Comparison of ENCODE assay signal across 9 cellular contexts in genomic region chr1:43171876-43172531, GRCh38. TPM values are rescaled to one million over a fixed set of nuclear protein-coding genes. Genes with fewer than 3 reads are reported as not detected.
DNase-seq lines count a peak whose midpoint lies in the region; ATAC-seq, FAIRE-seq and TF ChIP-seq lines count a peak whose summit lies in the region.
"Had no signal": no experiment of that assay in that cellular context is flagged by ENCODE, and none has a peak within 500 bp of the region (broad histone marks: within the 10 kb centered on the region; RNA-seq: fewer than 3 reads in every experiment).

TSS of gene CFAP57 (plus strand) at chr1:43172330. CDS start at chr1:43172754, 424 bp downstream.
TSS of gene EBNA1BP2 (minus strand) at chr1:43172290. CDS start at chr1:43172118, 172 bp downstream.

- H4K20me1 ChIP-seq in GM12878 (ENCODE audit: control insufficient read depth, insufficient read depth): no peaks in the 10 kb centered on the region

- intact Hi-C loops in GM12878 (cut with micrococcal nuclease; ENCODE audit: unreplicated experiment) (no loop called here), sciatic nerve (cut with DNase I) (no loop called here)

- peak within 1 kb of the TSS; percentile 90 for H3K4me3 ChIP-seq in GM12878

- TSS peak; percentile 66 for BruUV-seq in GM12878 (replicated peaks; lab: Mats Ljungman, UMichigan)

- in situ Hi-C loops in GM12878 (cut with MboI): no loop called here

- TF ChIP-seq RAD21 in GM12878 (IDR thresholded peaks at IDR 0.05; ENCODE audit: insufficient read depth, low read depth, low read length): no peak

- H3K27me3 ChIP-seq in GM12878 (replicated peaks in 1 of 2; ENCODE audit: control insufficient read depth in 2 of 2, insufficient read depth in 2 of 2, low read length in 1 of 2): no peaks in the 10 kb centered on the region; a peak in 1 of 4 replicates

- TF ChIP-seq CTCF in 22Rv1 (IDR thresholded peaks at IDR 0.05) (no peak), GM12878 (IDR thresholded peaks at IDR 0.05 in 2 of 3, conservative IDR thresholded peaks at IDR 0.05 in 1 of 3; ENCODE audit: control insufficient read depth in 2 of 3, extremely low read depth in 1 of 3, insufficient read depth in 1 of 3, low read depth in 3 of 3, low read length in 3 of 3) (no peak)

- peak within 1 kb of the TSS; percentile 99 for H2AFZ ChIP-seq in GM12878 (ENCODE audit: control insufficient read depth, low read depth, low read length)

- CTCF ChIA-PET in GM12878 (lab: Yijun Ruan, JAX): interaction anchor here (0.7 to 2.0 kb wide), 6 partner anchors 49 to 242 kb away, joined by 3 to 11 read pairs (median 3); no protein-coding TSS in a partner anchor

- peak within 1 kb of the TSS; percentile 53 for H3K4me2 ChIP-seq in GM12878 (ENCODE audit: control insufficient read depth, insufficient read depth)

- POLR2A ChIA-PET in GM12878 (lab: Charles Lee): interaction anchor here (0.6 to 1.2 kb wide), 3 partner anchors 219 to 405 kb away, joined by 3 to 4 read pairs (median 3); partner anchors contain the start of genes C1orf50 and P3H1

- H3K79me2 ChIP-seq in GM12878 (ENCODE audit: control insufficient read depth, insufficient read depth, low read length): peaks cover 23% of the 10 kb centered on the region

- peak within 1 kb of the TSS; percentile 87 for H3K9ac ChIP-seq in GM12878 (ENCODE audit: control insufficient read depth, insufficient read depth, low read length)

- under 1% methylated on average over 45 of the region's 45 CpGs for WGBS in GM12878 (ENCODE audit: insufficient coverage, insufficient replicate concordance, low lambda C conversion rate, missing lambda C conversion rate)

- TF ChIP-seq EP300 in GM12878 (IDR thresholded peaks at IDR 0.05; ENCODE audit: borderline replicate concordance in 1 of 2, control insufficient read depth in 1 of 2, low read depth in 2 of 2, low read length in 2 of 2): no peak

- peak; percentile 86 for ATAC-seq in GM18520 (IDR thresholded peaks at IDR 0.05; ENCODE audit: unreplicated experiment)
- ATAC-seq in HG03045 (IDR thresholded peaks at IDR 0.05; ENCODE audit: unreplicated experiment): peak; percentile 91
- ATAC-seq in GM12878: peak; percentile 95
- ATAC-seq in sciatic nerve: peak; percentile 96

- H3K36me3 ChIP-seq in GM12878 (ENCODE audit: control insufficient read depth in 2 of 2, insufficient read depth in 2 of 2, low read length in 1 of 2): peaks cover 0 to 20% of the 10 kb centered on the region in 2 experiments; a peak in 2 of 4 replicates

- FAIRE-seq in GM12878 (lab: Jason Lieb, UNC): peak; percentile 94
- FAIRE-seq: A204.1 had no signal

- DNase-seq in NCI-H2081 (lab: John Stamatoyannopoulos, UW) (peak; percentile 93 to 96), T1000 (lab: John Stamatoyannopoulos, UW) (peak; percentile 87), GM12878 (ENCODE audit: low read depth, low spot score) (peak; percentile 91), iPS DF 4.7 (ENCODE audit: extremely low read depth, low spot score) (peak; percentile 89), sciatic nerve (ENCODE audit: low spot score) (peak; percentile 92)

- SMC1A ChIA-PET in GM12878 (lab: Charles Lee; ENCODE audit: uncharacterized antibody, unreplicated experiment): interaction anchor here (1.2 kb wide), 1 partner anchor 55 kb away, joined by 4 read pairs; no protein-coding TSS in a partner anchor

- no peaks in the 10 kb centered on the region for H3K9me3 ChIP-seq in GM12878 (replicated peaks; ENCODE audit: control insufficient read depth, insufficient read depth, low read length)

- peak; percentile 91 for TF ChIP-seq POLR2A in GM12878 (IDR thresholded peaks at IDR 0.05; ENCODE audit: low read depth, low read length)

- peak within 1 kb of the TSS; percentile 42 for H3K27ac ChIP-seq in 22Rv1
- peak within 1 kb of the TSS; percentile 74 for H3K27ac ChIP-seq in GM12878 (ENCODE audit: control insufficient read depth, insufficient read depth)

- RAD21 ChIA-PET in GM12878 (lab: Charles Lee; ENCODE audit: unreplicated experiment): interaction anchor here (1.1 kb wide), 1 partner anchor 22 kb away, joined by 3 read pairs; no protein-coding TSS in a partner anchor

- H3K4me1 ChIP-seq in GM12878 (ENCODE audit: control insufficient read depth, insufficient read depth, low read length): peaks cover 5% of the 10 kb centered on the region; the same call in 1 of the 2 replicates

TF ChIP-seq in GM12878, 131 proteins besides CTCF, POLR2A, EP300 and RAD21 (continues in another document):
- TF ChIP-seq SPI1 (IDR thresholded peaks at IDR 0.05; ENCODE audit: borderline replicate concordance, insufficient read depth, low read depth, low read length) (peak; percentile 68), KDM1A (IDR thresholded peaks at IDR 0.05; ENCODE audit: borderline replicate concordance) (no peak), STAT1 (conservative IDR thresholded peaks at IDR 0.05) (0 out of 2 replicates have a peak, but pooled peaks have one; percentile 56), RFX5 (IDR thresholded peaks at IDR 0.05; ENCODE audit: low read depth, low read length) (peak; percentile 41; the same call in 1 of the 2 replicates), POU2F2 (IDR thresholded peaks at IDR 0.05; ENCODE audit: borderline replicate concordance, low read depth, low read length) (no peak), EGR1 (IDR thresholded peaks at IDR 0.05; ENCODE audit: borderline replicate concordance in 1 of 2, low read depth in 2 of 2, low read length in 2 of 2) (peak; percentile 9 to 84), CBFB (IDR thresholded peaks at IDR 0.05; ENCODE audit: low read depth) (0 out of 2 replicates have a peak, but pooled peaks have one; percentile 26), CHD1 (IDR thresholded peaks at IDR 0.05; ENCODE audit: low read depth, low read length) (no peak), GABPA (IDR thresholded peaks at IDR 0.05; ENCODE audit: low read depth) (peak; percentile 94), MTA3 (IDR thresholded peaks at IDR 0.05; ENCODE audit: borderline replicate concordance, low read length) (no peak), NKRF (conservative IDR thresholded peaks at IDR 0.05) (peak; percentile 98), FOXM1 (IDR thresholded peaks at IDR 0.05; ENCODE audit: low read depth, low read length) (no peak), NFIC (IDR thresholded peaks at IDR 0.05; ENCODE audit: low read depth, low read length) (no peak), MYB (IDR thresholded peaks at IDR 0.05; ENCODE audit: borderline replicate concordance, low read depth, low read length) (no peak), SMARCA5 (IDR thresholded peaks at IDR 0.05) (no peak), KAT2A (conservative IDR thresholded peaks at IDR 0.05; ENCODE audit: control insufficient read depth, low read depth, low read length) (no peak)

RNA-seq across cellular contexts. Expression of gene CFAP57, which starts in this region (rescaled TPM):
- 11.4 and 13.2 TPM in 2 replicates for total RNA-seq in GM12878 (2013; cell fraction: nucleolus; rRNA removed)
- total RNA-seq in GM12878 (2014; rRNA removed): 0.54 and 0.56 TPM in 2 replicates
- total RNA-seq in GM12878 (2014; rRNA removed; fragmentation: Illumina TruSeq; extraction: Trizol): 0.88 and 1.4 TPM in 2 replicates
- total RNA-seq in GM12878 (2021): 0.77 and 1.2 TPM in 2 replicates
- 1.9 TPM for polyA plus RNA-seq in GM12878 (2011; ENCODE audit: low read depth)
- polyA plus RNA-seq in GM12878 (2011; rRNA removed): 4.8 and 6.2 TPM in 2 replicates
- 2.8 and 3.3 TPM in 2 replicates for polyA plus RNA-seq in GM12878 (2011; cell fraction: cytosol; rRNA removed)
- 6.6 and 8.4 TPM in 2 replicates for polyA plus RNA-seq in GM12878 (2011; cell fraction: nucleus; rRNA removed)
- 2.2 and 3.0 TPM in 2 replicates for polyA plus RNA-seq in GM12878 (2012)
- polyA plus RNA-seq in GM12878 (2014; fragmentation: Illumina TruSeq; extraction: Trizol): 1.3 and 1.6 TPM in 2 replicates
- under 1 TPM; 0.45 to 0.60 TPM for polyA plus RNA-seq in GM12878 (2014; fragmentation: Nextera tagmentation; extraction: Ambion mirVana)
- polyA plus RNA-seq in GM12878 (2014; rRNA removed): 1.0 and 1.3 TPM in 2 replicates
- polyA plus RNA-seq in GM12878 (2016; fragmentation: Nextera tagmentation; extraction: Ambion mirVana): 1 to 10 TPM; 1.8 to 2.1 TPM
- 5.2 and 6.4 TPM in 2 replicates for polyA minus RNA-seq in GM12878 (2011; rRNA and poly(A)+ RNA removed)
- polyA minus RNA-seq in GM12878 (2011; cell fraction: cytosol; rRNA and poly(A)+ RNA removed): 1.2 and 1.9 TPM in 2 replicates
- 3.0 and 4.8 TPM in 2 replicates for polyA minus RNA-seq in GM12878 (2011; cell fraction: nucleus; rRNA and poly(A)+ RNA removed)
- total RNA-seq in sciatic nerve: 0.31 TPM

RNA-seq across cellular contexts. Expression of gene EBNA1BP2, which starts in this region (rescaled TPM):
- 40.5 and 43.0 TPM in 2 replicates for total RNA-seq in GM12878 (2013; cell fraction: nucleolus; rRNA removed)
- total RNA-seq in GM12878 (2014; rRNA removed) (132 and 135 TPM in 2 replicates), GM12878 (2014; rRNA removed; fragmentation: Illumina TruSeq; extraction: Trizol) (142 and 156 TPM in 2 replicates), GM12878 (2021) (97.7 and 104 TPM in 2 replicates), sciatic nerve (32.7 TPM)
- polyA plus RNA-seq in GM12878 (2011; ENCODE audit: low read depth): 34.1 TPM
- polyA plus RNA-seq in GM12878 (2011; rRNA removed) (66.8 and 71.9 TPM in 2 replicates), GM12878 (2014; fragmentation: Illumina TruSeq; extraction: Trizol) (171 and 173 TPM in 2 replicates), GM12878 (2014; fragmentation: Nextera tagmentation; extraction: Ambion mirVana) (100 to 1,000 TPM in 1 of 2 experiments, 10 to 100 TPM in 1; 57.5 to 114 TPM), GM12878 (2014; rRNA removed) (121 and 131 TPM in 2 replicates), GM12878 (2016; fragmentation: Nextera tagmentation; extraction: Ambion mirVana) (100 to 1,000 TPM; 275 TPM)
- polyA plus RNA-seq in GM12878 (2011; cell fraction: cytosol; rRNA removed): 55.4 and 75.2 TPM in 2 replicates
- polyA plus RNA-seq in GM12878 (2011; cell fraction: nucleus; rRNA removed): 57.8 and 73.0 TPM in 2 replicates
- 53.1 and 61.6 TPM in 2 replicates for polyA plus RNA-seq in GM12878 (2012)
- polyA minus RNA-seq in GM12878 (2011; rRNA and poly(A)+ RNA removed): 31.5 and 37.5 TPM in 2 replicates
- 15.0 and 15.9 TPM in 2 replicates for polyA minus RNA-seq in GM12878 (2011; cell fraction: cytosol; rRNA and poly(A)+ RNA removed)
- polyA minus RNA-seq in GM12878 (2011; cell fraction: nucleus; rRNA and poly(A)+ RNA removed): 33.1 and 54.8 TPM in 2 replicates

Comparison
In these comparisons a context has a peak if more than half of its experiments do, and no peak if none do; other contexts are left out.
1. Peak in every context shown above with its lines: DNase-seq, ATAC-seq, H3K4me3 ChIP-seq and H3K27ac ChIP-seq.